Comparison of ENCODE assay signal across 33 cellular contexts in genomic region chr14:24303988-24304387, GRCh38. TPM values are rescaled to one million over a fixed set of nuclear protein-coding genes. Genes with fewer than 3 reads are reported as not detected.
"Had no signal": no experiment of that assay in that cellular context is flagged by ENCODE, and none has a peak within 500 bp of the region (broad histone marks: within the 10 kb centered on the region; RNA-seq: fewer than 3 reads in every experiment).

No MANE protein-coding gene starts in this region.

- H3K9me3 Mint-ChIP-seq: activated B cell treated with CpG ODN at 0.5 μM for 24 hours; activated CD8-positive, alpha-beta T cell treated with anti-CD3 and anti-CD28 coated beads for 36 hours; activated naive CD4-positive, alpha-beta T cell treated with anti-CD3 and anti-CD28 coated beads, Interleukin-2, amount 50 U/mL, for 24 hours; activated naive CD8-positive, alpha-beta T cell treated with anti-CD3 and anti-CD28 coated beads, Interleukin-2, amount 10 ng/mL, durations not matched to agents 7 days and 5 days; activated T-cell treated with anti-CD3 and anti-CD28 coated beads, Interleukin-2, amount 50 U/mL, for 4 hours; activated T-helper 17 cell treated with anti-CD3 and anti-CD28 coated beads, Interleukin-2, amount 50 U/mL, for 72 hours; endodermal cell; T-helper 2 cell treated with Interferon-gamma antibody and Interleukin-4, amounts not matched to agents 5 μg/mL and 100 μg/mL, for 36 hours had no signal

- ATAC-seq: activated CD4-positive, CD25-positive, alpha-beta regulatory T cell treated with anti-CD3 and anti-CD28 coated beads, Interleukin-2, amount 50 U/mL, for 24 hours; activated CD8-positive, alpha-beta T cell treated with anti-CD3 and anti-CD28 coated beads for 36 hours; activated T-cell treated with anti-CD3 and anti-CD28 coated beads, Interleukin-2, amount 50 U/mL, for 4 hours; activated T-helper 17 cell treated with anti-CD3 and anti-CD28 coated beads, Interleukin-2, amount 50 U/mL, for 72 hours; foreskin keratinocyte; gastrocnemius medialis; T-helper 17 cell had no signal

- H3K4me3 ChIP-seq: ascending aorta, breast epithelium, cardiac muscle cell, colonic mucosa, esophagus muscularis mucosa, gastrocnemius medialis had no signal

- H3K4me1 ChIP-seq: foreskin keratinocyte had no signal

- H3K9me3 ChIP-seq: ascending aorta, breast epithelium, colonic mucosa, esophagus muscularis mucosa, gastrocnemius medialis had no signal

- H3K27ac ChIP-seq: ascending aorta, breast epithelium, cardiac muscle cell, colonic mucosa, esophagus muscularis mucosa, foreskin keratinocyte, gastrocnemius medialis, WERI-Rb-1 had no signal

- H3K27me3 ChIP-seq: ascending aorta, breast epithelium, cardiac muscle cell, colonic mucosa, esophagus muscularis mucosa, foreskin keratinocyte, gastrocnemius medialis had no signal

- DNase-seq: activated B cell treated with CpG ODN at 0.5 μM for 24 hours; activated CD4-positive, alpha-beta T cell treated with anti-CD3 and anti-CD28 coated beads for 48 hours; activated CD4-positive, alpha-beta T cell treated with anti-CD3 and anti-CD28 coated beads, Interleukin-2, amount 50 U/mL, for 1 hour; activated CD4-positive, alpha-beta T cell treated with anti-CD3 and anti-CD28 coated beads, Interleukin-2, amount 50 U/mL, for 48 hours; activated CD8-positive, alpha-beta memory T cell treated with anti-CD3 and anti-CD28 coated beads for 24 hours; activated CD8-positive, alpha-beta T cell treated with anti-CD3 and anti-CD28 coated beads for 36 hours; activated effector memory CD4-positive, alpha-beta T cell treated with Interleukin-2 at 50 U/mL for 16 hours; activated gamma-delta T cell treated with Interleukin-2 at 50 U/mL for 16 hours; activated naive CD4-positive, alpha-beta T cell treated with Interleukin-2 at 50 U/mL for 16 hours; activated naive CD8-positive, alpha-beta T cell treated with anti-CD3 and anti-CD28 coated beads, Interleukin-2, amount 10 ng/mL, durations not matched to agents 7 days and 5 days; activated T-cell treated with anti-CD3 and anti-CD28 coated beads, Interleukin-2, amount 50 U/mL, for 4 hours; central memory CD4-positive, alpha-beta T cell; cerebellar nuclear complex; colonic mucosa; effector memory CD4-positive, alpha-beta T cell; endodermal cell; erythroblast; foreskin keratinocyte; gastrocnemius medialis; glutamatergic neuron; T-helper 1 cell; T-helper 17 cell; T1000; WERI-Rb-1 had no signal

- H3K4me3 Mint-ChIP-seq: activated B cell treated with CpG ODN at 0.5 μM for 24 hours; activated CD8-positive, alpha-beta T cell treated with anti-CD3 and anti-CD28 coated beads for 36 hours; activated naive CD4-positive, alpha-beta T cell treated with anti-CD3 and anti-CD28 coated beads, Interleukin-2, amount 50 U/mL, for 24 hours; activated naive CD8-positive, alpha-beta T cell treated with anti-CD3 and anti-CD28 coated beads, Interleukin-2, amount 10 ng/mL, durations not matched to agents 7 days and 5 days; activated T-cell treated with anti-CD3 and anti-CD28 coated beads, Interleukin-2, amount 50 U/mL, for 4 hours; activated T-helper 17 cell treated with anti-CD3 and anti-CD28 coated beads, Interleukin-2, amount 50 U/mL, for 72 hours; endodermal cell; T-helper 17 cell; T-helper 2 cell treated with Interferon-gamma antibody and Interleukin-4, amounts not matched to agents 5 μg/mL and 100 μg/mL, for 36 hours had no signal

- H3K27me3 Mint-ChIP-seq: activated B cell treated with CpG ODN at 0.5 μM for 24 hours; activated CD8-positive, alpha-beta T cell treated with anti-CD3 and anti-CD28 coated beads for 36 hours; activated naive CD4-positive, alpha-beta T cell treated with anti-CD3 and anti-CD28 coated beads, Interleukin-2, amount 50 U/mL, for 24 hours; activated naive CD8-positive, alpha-beta T cell treated with anti-CD3 and anti-CD28 coated beads, Interleukin-2, amount 10 ng/mL, durations not matched to agents 7 days and 5 days; activated T-helper 17 cell treated with anti-CD3 and anti-CD28 coated beads, Interleukin-2, amount 50 U/mL, for 72 hours; T-helper 17 cell had no signal

- H3K27ac Mint-ChIP-seq: activated B cell treated with CpG ODN at 0.5 μM for 24 hours; activated CD8-positive, alpha-beta T cell treated with anti-CD3 and anti-CD28 coated beads for 36 hours; activated naive CD4-positive, alpha-beta T cell treated with anti-CD3 and anti-CD28 coated beads, Interleukin-2, amount 50 U/mL, for 24 hours; activated naive CD8-positive, alpha-beta T cell treated with anti-CD3 and anti-CD28 coated beads, Interleukin-2, amount 10 ng/mL, durations not matched to agents 7 days and 5 days; activated T-helper 17 cell treated with anti-CD3 and anti-CD28 coated beads, Interleukin-2, amount 50 U/mL, for 72 hours; brain; endodermal cell; T-helper 2 cell treated with Interferon-gamma antibody and Interleukin-4, amounts not matched to agents 5 μg/mL and 100 μg/mL, for 36 hours had no signal

RNA-seq across cellular contexts. Expression of gene CIDEB, which starts 3.8 kb away (rescaled TPM):
- total RNA-seq: cardiac muscle cell had no signal
- polyA plus RNA-seq: cardiac muscle cell had no signal
